ENCODE assay signal across 1 cellular context in genomic region chr1:246814890-246815289, GRCh38.
TF ChIP-seq lines count a peak whose summit lies in the region.

No MANE protein-coding gene starts in this region.

TF ChIP-seq in K562, 482 proteins besides CTCF, POLR2A, EP300 and RAD21 (continued from another document):
- TF ChIP-seq THRB (CRISPR knock-in tag; conservative IDR thresholded peaks at IDR 0.05): no peak
